Comparison of ENCODE assay signal across 14 cellular contexts in the genomic region with DNA sequence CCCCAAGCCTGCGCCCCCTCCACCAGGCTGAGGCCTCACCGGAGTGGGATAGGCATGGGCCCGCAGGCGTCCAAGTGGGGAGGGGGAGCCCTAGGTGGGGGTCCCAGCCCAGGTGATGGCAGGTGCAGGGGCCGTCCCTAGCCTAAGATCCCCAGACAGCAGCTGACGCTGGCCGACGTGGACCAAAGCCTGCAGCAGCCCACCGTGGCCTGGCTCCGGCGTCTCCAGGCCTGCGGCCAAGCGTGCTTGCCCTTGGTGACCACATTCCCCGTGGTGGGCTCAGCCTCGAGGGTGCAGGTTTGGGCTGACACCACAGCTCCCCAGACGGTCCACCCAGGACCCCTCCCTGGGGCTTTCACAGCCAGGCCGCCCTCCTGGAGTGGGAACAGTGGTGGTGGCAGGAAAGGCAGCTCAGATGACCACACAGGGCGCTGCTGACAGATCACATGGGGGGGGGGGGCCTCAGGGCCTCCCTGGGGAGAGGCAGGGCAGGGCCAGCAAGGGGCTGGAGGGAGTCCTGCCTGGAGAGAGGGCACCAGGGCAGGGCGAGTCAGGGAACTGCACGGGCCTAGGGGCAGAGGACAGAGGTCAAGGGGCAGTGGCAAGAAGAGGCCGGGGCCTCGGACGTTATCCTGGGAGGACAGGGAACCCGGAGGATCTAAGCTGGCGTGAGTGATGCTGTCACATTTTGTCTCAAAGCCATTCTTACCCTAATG. TPM values are rescaled to one million over a fixed set of nuclear protein-coding genes. Genes with fewer than 3 reads are reported as not detected.
A peak's percentile ranks its signal among the peaks of the same experiment; 100 is the strongest.
DNase-seq lines count a peak whose midpoint lies in the region; ATAC-seq and TF ChIP-seq lines count a peak whose summit lies in the region.
"Had no signal": no experiment of that assay in that cellular context is flagged by ENCODE, and none has a peak within 500 bp of the region (broad histone marks: within the 10 kb centered on the region; RNA-seq: fewer than 3 reads in every experiment).

No MANE protein-coding gene starts in this region.

- H3K4me1 Mint-ChIP-seq in activated T-cell treated with anti-CD3 and anti-CD28 coated beads, Interleukin-2, amount 50 U/mL, for 4 hours (ENCODE audit: low read depth): peaks cover 32% of the 10 kb centered on the region

- CTCF ChIA-PET in PC-3 (lab: Charles Lee): no interaction called here

- peaks cover 6% of the 10 kb centered on the region for H3K36me3 Mint-ChIP-seq in activated T-cell treated with anti-CD3 and anti-CD28 coated beads, Interleukin-2, amount 50 U/mL, for 4 hours (ENCODE audit: insufficient read depth)

- intact Hi-C loops in PC-3 (cut with micrococcal nuclease): no loop called here
- intact Hi-C loops in spleen (cut with DNase I; ENCODE audit: low total_unique reads): no loop called here

- H3K9ac ChIP-seq in PC-3 (ENCODE audit: low read length) (peak overlapping the region; percentile 96), iPS-18a (ENCODE audit: low read length) (no peak overlapping the region)

- peak overlapping the region; percentile 71 for H3K4me3 Mint-ChIP-seq in activated T-cell treated with anti-CD3 and anti-CD28 coated beads, Interleukin-2, amount 50 U/mL, for 4 hours

- H3K9me3 Mint-ChIP-seq in activated T-cell treated with anti-CD3 and anti-CD28 coated beads, Interleukin-2, amount 50 U/mL, for 4 hours: no peaks in the 10 kb centered on the region

- peaks cover 32% of the 10 kb centered on the region for H3K79me2 ChIP-seq in PC-3 (ENCODE audit: low read length)

- no TSS peak for BruUV-seq in PC-3 (replicated peaks; lab: Mats Ljungman, UMichigan)

- ATAC-seq in activated T-cell treated with anti-CD3 and anti-CD28 coated beads, Interleukin-2, amount 50 U/mL, for 4 hours: no peak
- no peak for ATAC-seq in PC-3
- ATAC-seq in GM19328 (IDR thresholded peaks at IDR 0.05; ENCODE audit: unreplicated experiment): no peak

- H3K36me3 ChIP-seq in PC-3 (ENCODE audit: low read depth, low read length) (no peaks in the 10 kb centered on the region; the same call in 1 of the 2 replicates), iPS-18a (ENCODE audit: control insufficient read depth, low read depth, low read length) (peaks cover 14% of the 10 kb centered on the region), spleen (peaks cover 2 to 56% (median 35%) of the 10 kb centered on the region in 6 donors)

- TF ChIP-seq POLR2A in spleen (IDR thresholded peaks at IDR 0.05): no peak

- peak overlapping the region; percentile 98 for H3K27ac ChIP-seq in PC-3 (ENCODE audit: low read length)
- no peak overlapping the region for H3K27ac ChIP-seq in iPS-18a (ENCODE audit: low read length)
- H3K27ac ChIP-seq in spleen: peak overlapping the region; percentile 66 to 98 (median 88)
- H3K27ac ChIP-seq: psoas muscle had no signal

- peak overlapping the region; percentile 51 for H3K4me3 ChIP-seq in PC-3 (ENCODE audit: low read length)
- H3K4me3 ChIP-seq in iPS-18a (ENCODE audit: low read length): peak overlapping the region; percentile 47
- H3K4me3 ChIP-seq in spleen: peak overlapping the region in 3 of 8 donors; percentile 51 to 72 (median 55)
- H3K4me3 ChIP-seq: HAP-1, MG63 had no signal

- 74 to 83% (median 78%) methylated on average over 14 to 25 of the region's 25 CpGs for WGBS in spleen, 5 donors

- H4K20me1 ChIP-seq in PC-3 (ENCODE audit: low read length): no peaks in the 10 kb centered on the region

- no peaks in the 10 kb centered on the region for H3K27me3 Mint-ChIP-seq in activated T-cell treated with anti-CD3 and anti-CD28 coated beads, Interleukin-2, amount 50 U/mL, for 4 hours (ENCODE audit: low read depth)

- H2AFZ ChIP-seq in PC-3 (ENCODE audit: low read length): no peak overlapping the region

- no peaks in the 10 kb centered on the region for H3K9me2 ChIP-seq in PC-3 (replicated peaks; ENCODE audit: low read length)

- peak overlapping the region; percentile 97 for H3K4me2 ChIP-seq in PC-3 (ENCODE audit: low read length)

- H3F3A ChIP-seq in PC-3 (ENCODE audit: low read length, unreplicated experiment): peaks cover 4% of the 10 kb centered on the region

- TF ChIP-seq CTCF in PC-3 (conservative IDR thresholded peaks at IDR 0.05; ENCODE audit: low read depth, low read length) (no peak), spleen (IDR thresholded peaks at IDR 0.05 in 8 of 11, conservative IDR thresholded peaks at IDR 0.05 in 3 of 11) (no peak)

- peaks cover 54% of the 10 kb centered on the region for H3K4me1 ChIP-seq in PC-3 (ENCODE audit: insufficient read depth, low read length)
- no peaks in the 10 kb centered on the region for H3K4me1 ChIP-seq in iPS-18a (ENCODE audit: control insufficient read depth, low read depth, low read length)
- peaks cover 17 to 83% (median 64%) of the 10 kb centered on the region in 6 donors for H3K4me1 ChIP-seq in spleen
- H3K4me1 ChIP-seq: HAP-1, psoas muscle had no signal

- no peaks in the 10 kb centered on the region for H3K9me3 ChIP-seq in PC-3 (ENCODE audit: low read length)
- no peaks in the 10 kb centered on the region for H3K9me3 ChIP-seq in iPS-18a (ENCODE audit: control insufficient read depth, low read depth, low read length)
- no peaks in the 10 kb centered on the region for H3K9me3 ChIP-seq in spleen
- H3K9me3 ChIP-seq: HAP-1, MG63, psoas muscle had no signal

- POLR2A ChIA-PET in PC-3 (lab: Charles Lee; ENCODE audit: unreplicated experiment): no interaction called here

- no peak for DNase-seq in activated T-cell treated with anti-CD3 and anti-CD28 coated beads, Interleukin-2, amount 50 U/mL, for 4 hours
- DNase-seq in activated T-cell treated with anti-CD3 and anti-CD28 coated beads, Interleukin-2, amount 50 U/mL, for 48 hours: no peak
- no peak for DNase-seq in PC-3
- DNase-seq in spleen: peak; percentile 89
- DNase-seq in nucleus accumbens (lab: John Stamatoyannopoulos, UW): no peak
- DNase-seq in mesenteric fat pad (ENCODE audit: low spot score): no peak
- DNase-seq: MG63, NCI-H524 treated with DMSO at 0.1 percent for 48 hours had no signal

- H3K27me3 ChIP-seq in PC-3 (ENCODE audit: low read length): no peaks in the 10 kb centered on the region
- peaks cover 14% of the 10 kb centered on the region for H3K27me3 ChIP-seq in iPS-18a (ENCODE audit: control insufficient read depth, insufficient read depth, low read length)
- H3K27me3 ChIP-seq in spleen (replicated peaks in 1 of 7): peaks cover 0 to 32% (median 7%) of the 10 kb centered on the region in 7 donors
- H3K27me3 ChIP-seq: MG63 had no signal

RNA-seq across cellular contexts. Expression of a gene that starts 0.8 kb away (rescaled TPM):
- total RNA-seq in activated T-cell treated with anti-CD3 and anti-CD28 coated beads, Interleukin-2, amount 50 U/mL, for 4 hours: 10 to 100 TPM; 62.8 to 72.7 (median 70.7) TPM
- total RNA-seq in PC-3 (2014; rRNA removed) (113 and 147 TPM in 2 replicates), spleen (100 to 1,000 TPM in 3 of 7 donors, 10 to 100 TPM in 4; 43.3 to 177 (median 99.1) TPM), mesenteric fat pad (12.0 TPM)
- 10 to 100 TPM; 10.1 to 27.2 (median 20.4) TPM for polyA plus RNA-seq in spleen

RNA-seq across cellular contexts. Expression of a gene that starts 31.2 kb away (rescaled TPM):
- 10 to 100 TPM; 59.6 to 67.9 (median 62.6) TPM for total RNA-seq in activated T-cell treated with anti-CD3 and anti-CD28 coated beads, Interleukin-2, amount 50 U/mL, for 4 hours
- total RNA-seq in PC-3 (2014; rRNA removed) (72.9 and 84.4 TPM in 2 replicates), spleen (10 to 100 TPM; 40.2 to 61.2 (median 51.9) TPM), mesenteric fat pad (46.3 TPM)
- polyA plus RNA-seq in spleen: 100 to 1,000 TPM in 2 of 3 donors, 10 to 100 TPM in 1; 85.2 to 201 (median 132) TPM

RNA-seq across cellular contexts. Expression of a gene that starts 31.3 kb away (rescaled TPM):
- total RNA-seq in activated T-cell treated with anti-CD3 and anti-CD28 coated beads, Interleukin-2, amount 50 U/mL, for 4 hours: 100 to 1,000 TPM in 1 of 3 donors, 10 to 100 TPM in 2; 84.4 to 117 (median 97.3) TPM
- total RNA-seq in PC-3 (2014; rRNA removed): 78.4 and 84.3 TPM in 2 replicates
- total RNA-seq in spleen: 10 to 100 TPM; 26.3 to 33.1 (median 29.2) TPM
- polyA plus RNA-seq in spleen: 10 to 100 TPM; 43.3 to 50.6 (median 44.7) TPM
- total RNA-seq in mesenteric fat pad: 32.9 TPM

RNA-seq across cellular contexts. Expression of a gene that starts 39.8 kb away (rescaled TPM):
- not detected for total RNA-seq in activated T-cell treated with anti-CD3 and anti-CD28 coated beads, Interleukin-2, amount 50 U/mL, for 4 hours
- not detected in 2 replicates for total RNA-seq in PC-3 (2014; rRNA removed)
- 10 to 100 TPM in 1 of 7 donors, 1 to 10 TPM in 6; 1.7 to 10.4 (median 3.4) TPM for total RNA-seq in spleen
- polyA plus RNA-seq in spleen: 1 to 10 TPM in 2 of 3 donors, under 1 TPM in 1; 0.76 to 6.3 (median 2.9) TPM
- 4.0 TPM for total RNA-seq in mesenteric fat pad
- polyA plus RNA-seq: AG04450 had no signal

RNA-seq across cellular contexts. Expression of a gene that starts 47.4 kb away (rescaled TPM):
- total RNA-seq in activated T-cell treated with anti-CD3 and anti-CD28 coated beads, Interleukin-2, amount 50 U/mL, for 4 hours: under 1 TPM in 1 of 3 donors, not detected in 2; 0.25 TPM
- not detected in 2 replicates for total RNA-seq in PC-3 (2014; rRNA removed)
- total RNA-seq in spleen: under 1 TPM in 3 of 7 donors, not detected in 4; 0.41 to 0.54 (median 0.43) TPM
- under 1 TPM; 0.10 to 0.23 (median 0.13) TPM for polyA plus RNA-seq in spleen
- total RNA-seq in mesenteric fat pad: not detected
- total RNA-seq: left colon, psoas muscle had no signal
- polyA plus RNA-seq: AG04450, psoas muscle had no signal
